In genomic region chr11:101326141-101326540, GRCh38 we compare ENCODE assay signal across 21 cellular contexts.
"Had no signal": no experiment of that assay in that cellular context is flagged by ENCODE, and none has a peak within 500 bp of the region (broad histone marks: within the 10 kb centered on the region; RNA-seq: fewer than 3 reads in every experiment).

No MANE protein-coding gene starts in this region.

- H3K9me3 Mint-ChIP-seq: mesothelial cell of epicardium had no signal

- H3K27ac ChIP-seq: coronary artery, dorsolateral prefrontal cortex, esophagus muscularis mucosa, foreskin keratinocyte, gastroesophageal sphincter, heart left ventricle, hepatocyte, lower lobe of right lung had no signal

- H3K4me2 ChIP-seq: hepatocyte had no signal

- H3K9me3 ChIP-seq: esophagus muscularis mucosa, gastroesophageal sphincter, heart left ventricle, lower lobe of right lung, mucosa of descending colon had no signal

- H3K36me3 ChIP-seq: esophagus muscularis mucosa, gastroesophageal sphincter, heart left ventricle, lower lobe of right lung had no signal

- H3K4me3 ChIP-seq: coronary artery, dorsolateral prefrontal cortex, esophagus muscularis mucosa, gastroesophageal sphincter, heart left ventricle, hepatocyte, lower lobe of right lung, mucosa of descending colon had no signal

- H3K4me3 Mint-ChIP-seq: mesothelial cell of epicardium had no signal

- H3K79me2 ChIP-seq: hepatocyte had no signal

- H3K27ac Mint-ChIP-seq: immature natural killer cell, mesothelial cell of epicardium had no signal

- H3K4me1 ChIP-seq: esophagus muscularis mucosa, foreskin keratinocyte, gastroesophageal sphincter, heart left ventricle, lower lobe of right lung had no signal

- DNase-seq: dermis blood vessel endothelial cell; dorsolateral prefrontal cortex; effector CD4-positive, alpha-beta T cell; effector memory CD4-positive, alpha-beta T cell; foreskin keratinocyte; heart left ventricle; hypothalamus; immature natural killer cell; islet precursor cell; kidney; kidney glomerular epithelial cell; left colon; left ventricle myocardium superior; lower lobe of right lung; mesenchymal stem cell; mucosa of descending colon had no signal

- H3K36me3 Mint-ChIP-seq: immature natural killer cell, mesothelial cell of epicardium had no signal

- H3K27me3 ChIP-seq: esophagus muscularis mucosa, foreskin keratinocyte, gastroesophageal sphincter, heart left ventricle, hepatocyte had no signal

- H2AFZ ChIP-seq: hepatocyte had no signal

- H3K4me1 Mint-ChIP-seq: immature natural killer cell, mesothelial cell of epicardium had no signal
